In genomic region chr18:48920408-48921038, GRCh38 we compare ENCODE assay signal across 12 cellular contexts. TPM values are rescaled to one million over a fixed set of nuclear protein-coding genes. Genes with fewer than 3 reads are reported as not detected.
DNase-seq lines count a peak whose midpoint lies in the region; ATAC-seq and TF ChIP-seq lines count a peak whose summit lies in the region.
"Had no signal": no experiment of that assay in that cellular context is flagged by ENCODE, and none has a peak within 500 bp of the region (broad histone marks: within the 10 kb centered on the region; RNA-seq: fewer than 3 reads in every experiment).

No MANE protein-coding gene starts in this region.

- no peak overlapping the region for H3K9ac ChIP-seq in mesendoderm (ENCODE audit: low read length)

- no peak overlapping the region for H3K27ac Mint-ChIP-seq in activated T-cell treated with anti-CD3 and anti-CD28 coated beads, Interleukin-2, amount 50 U/mL, for 24 hours
- H3K27ac Mint-ChIP-seq: activated naive CD8-positive, alpha-beta T cell had no signal

- DNase-seq in activated T-cell treated with anti-CD3 and anti-CD28 coated beads, Interleukin-2, amount 50 U/mL, for 24 hours = peak; percentile 19
- DNase-seq in activated T-cell treated with anti-CD3 and anti-CD28 coated beads, Interleukin-2, amount 50 U/mL, for 48 hours = no peak
- DNase-seq in ascending aorta (ENCODE audit: low spot score in 2 of 2) (peak in 1 of 2 donors; percentile 69), mesendoderm (peak; percentile 35), esophagus muscularis mucosa (ENCODE audit: extremely low spot score) (no peak), NCI-H2171 treated with DMSO at 0.1 percent for 48 hours (lab: John Stamatoyannopoulos, UW) (no peak)
- DNase-seq: NCI-H1417 treated with DMSO at 0.1 percent for 48 hours, NCI-H524 treated with DMSO at 0.1 percent for 48 hours, testis had no signal

- H3K4me2 ChIP-seq in mesendoderm (ENCODE audit: low read length) = no peak overlapping the region

- TF ChIP-seq CTCF in ascending aorta (IDR thresholded peaks at IDR 0.05) (no peak), esophagus muscularis mucosa (IDR thresholded peaks at IDR 0.05) (no peak)

- intact Hi-C loops in ascending aorta (cut with DNase I) = loop anchor here (5.0 kb wide), 1 partner anchor 93 kb away; no protein-coding TSS in a partner anchor
- intact Hi-C loops in esophagus muscularis mucosa (cut with DNase I) = no loop called here

- H3K4me1 ChIP-seq in ascending aorta (peaks cover 28 to 60% of the 10 kb centered on the region in 2 donors), mesendoderm (ENCODE audit: control insufficient read depth, low read depth, low read length) (peaks cover 3% of the 10 kb centered on the region), esophagus muscularis mucosa (peaks cover 44 to 52% (median 48%) of the 10 kb centered on the region in 4 donors)

- WGBS in mesendoderm (ENCODE audit: extremely low coverage, insufficient coverage, low lambda C conversion rate) = no CpG with 5 or more reads among the region's 16 CpGs
- WGBS in esophagus muscularis mucosa = 83% methylated on average over 15 of the region's 16 CpGs

- no peak overlapping the region for H2BK120ac ChIP-seq in mesendoderm (ENCODE audit: low read depth, low read length)

- H3K27ac ChIP-seq in ascending aorta (peak overlapping the region; percentile 36 to 99), mesendoderm (ENCODE audit: low read depth, low read length) (no peak overlapping the region), temporal lobe (ENCODE audit: low read depth, low read length) (peak overlapping the region; percentile 85), esophagus muscularis mucosa (replicated peaks in 1 of 4) (peak overlapping the region in 1 of 4 donors; percentile 19)
- H3K27ac ChIP-seq: testis had no signal

- no peak overlapping the region for H4K5ac ChIP-seq in mesendoderm (ENCODE audit: low read length)

- H3K56ac ChIP-seq in mesendoderm (ENCODE audit: low read length) = no peak overlapping the region

- no peak overlapping the region for H2AK5ac ChIP-seq in mesendoderm (ENCODE audit: low read length)

- H3K9me3 ChIP-seq in ascending aorta (no peaks in the 10 kb centered on the region), esophagus muscularis mucosa (no peaks in the 10 kb centered on the region)
- H3K9me3 ChIP-seq: testis had no signal

- no peak overlapping the region for H3K23ac ChIP-seq in mesendoderm (ENCODE audit: low read length)

- H3K4me1 Mint-ChIP-seq in activated T-cell treated with anti-CD3 and anti-CD28 coated beads, Interleukin-2, amount 50 U/mL, for 24 hours (ENCODE audit: low read depth) = peaks cover 40% of the 10 kb centered on the region

- no peaks in the 10 kb centered on the region for H3K27me3 Mint-ChIP-seq in activated T-cell treated with anti-CD3 and anti-CD28 coated beads, Interleukin-2, amount 50 U/mL, for 24 hours
- H3K27me3 Mint-ChIP-seq: activated naive CD8-positive, alpha-beta T cell had no signal

- no peaks in the 10 kb centered on the region for H3K27me3 ChIP-seq in ascending aorta
- H3K27me3 ChIP-seq in mesendoderm (ENCODE audit: insufficient read depth, low read length, poor library complexity) = no peaks in the 10 kb centered on the region
- H3K27me3 ChIP-seq in esophagus muscularis mucosa = no peaks in the 10 kb centered on the region
- H3K27me3 ChIP-seq: testis had no signal

- H3K36me3 Mint-ChIP-seq in activated T-cell treated with anti-CD3 and anti-CD28 coated beads, Interleukin-2, amount 50 U/mL, for 24 hours (ENCODE audit: low read depth) = peaks cover 28% of the 10 kb centered on the region

- H3K4me3 Mint-ChIP-seq in activated T-cell treated with anti-CD3 and anti-CD28 coated beads, Interleukin-2, amount 50 U/mL, for 24 hours = no peak overlapping the region
- H3K4me3 Mint-ChIP-seq: activated naive CD8-positive, alpha-beta T cell had no signal

- H2BK5ac ChIP-seq in mesendoderm (ENCODE audit: low read length) = no peak overlapping the region

- no peak overlapping the region for H3K4me3 ChIP-seq in ascending aorta
- no peak overlapping the region for H3K4me3 ChIP-seq in mesendoderm (ENCODE audit: low read length)
- no peak overlapping the region for H3K4me3 ChIP-seq in esophagus muscularis mucosa
- H3K4me3 ChIP-seq: testis had no signal

- TF ChIP-seq EP300 in esophagus muscularis mucosa (IDR thresholded peaks at IDR 0.05) = no peak

- TF ChIP-seq POLR2A in esophagus muscularis mucosa (IDR thresholded peaks at IDR 0.05; ENCODE audit: low read depth) = no peak

- peaks cover 13 to 25% of the 10 kb centered on the region in 2 donors for H3K36me3 ChIP-seq in ascending aorta
- H3K36me3 ChIP-seq in mesendoderm (ENCODE audit: control insufficient read depth, insufficient read depth, low read length) = peaks cover 12% of the 10 kb centered on the region
- H3K36me3 ChIP-seq in esophagus muscularis mucosa = peaks cover 0 to 26% (median 19%) of the 10 kb centered on the region in 4 donors

- H3K4ac ChIP-seq in mesendoderm (ENCODE audit: low read depth, low read length) = no peak overlapping the region

- no peak overlapping the region for H2BK15ac ChIP-seq in mesendoderm (replicated peaks; ENCODE audit: low read depth)

- H3K79me1 ChIP-seq in mesendoderm (ENCODE audit: low read length) = peaks cover 24% of the 10 kb centered on the region

- ATAC-seq in HG03565 (IDR thresholded peaks at IDR 0.05; ENCODE audit: unreplicated experiment) = no peak

- no peak overlapping the region for H4K8ac ChIP-seq in mesendoderm (ENCODE audit: low read depth, low read length)

- H3K18ac ChIP-seq in mesendoderm (ENCODE audit: low read length) = no peak overlapping the region

- no peaks in the 10 kb centered on the region for H3K9me3 Mint-ChIP-seq in activated T-cell treated with anti-CD3 and anti-CD28 coated beads, Interleukin-2, amount 50 U/mL, for 24 hours

- H3K79me2 ChIP-seq in mesendoderm (ENCODE audit: control insufficient read depth, insufficient read depth, low read length) = peaks cover 62% of the 10 kb centered on the region

RNA-seq across cellular contexts. Expression of gene SMAD7, which starts 30.2 kb away (rescaled TPM):
- 76.5 TPM for total RNA-seq in ascending aorta
- 25.8 TPM for polyA plus RNA-seq in mesendoderm (2013, experiment 1 of 2)
- polyA plus RNA-seq in mesendoderm (2013, experiment 2 of 2) = 23.8 TPM
- 11.1 TPM for total RNA-seq in temporal lobe
- 10 to 100 TPM; 22.5 to 54.9 (median 40.0) TPM for total RNA-seq in esophagus muscularis mucosa

Comparison
In these comparisons a context has a peak if more than half of its experiments do, and no peak if none do; other contexts are left out.
1. DNase-seq: peak in activated T-cell treated with anti-CD3 and anti-CD28 coated beads, Interleukin-2, amount 50 U/mL, for 24 hours (single experiment) and mesendoderm (single experiment); none in activated T-cell treated with anti-CD3 and anti-CD28 coated beads, Interleukin-2, amount 50 U/mL, for 48 hours (0 of 2), esophagus muscularis mucosa (single experiment) and NCI-H2171 treated with DMSO at 0.1 percent for 48 hours (single experiment).